Comparison of ENCODE assay signal across 31 cellular contexts in the genomic region with DNA sequence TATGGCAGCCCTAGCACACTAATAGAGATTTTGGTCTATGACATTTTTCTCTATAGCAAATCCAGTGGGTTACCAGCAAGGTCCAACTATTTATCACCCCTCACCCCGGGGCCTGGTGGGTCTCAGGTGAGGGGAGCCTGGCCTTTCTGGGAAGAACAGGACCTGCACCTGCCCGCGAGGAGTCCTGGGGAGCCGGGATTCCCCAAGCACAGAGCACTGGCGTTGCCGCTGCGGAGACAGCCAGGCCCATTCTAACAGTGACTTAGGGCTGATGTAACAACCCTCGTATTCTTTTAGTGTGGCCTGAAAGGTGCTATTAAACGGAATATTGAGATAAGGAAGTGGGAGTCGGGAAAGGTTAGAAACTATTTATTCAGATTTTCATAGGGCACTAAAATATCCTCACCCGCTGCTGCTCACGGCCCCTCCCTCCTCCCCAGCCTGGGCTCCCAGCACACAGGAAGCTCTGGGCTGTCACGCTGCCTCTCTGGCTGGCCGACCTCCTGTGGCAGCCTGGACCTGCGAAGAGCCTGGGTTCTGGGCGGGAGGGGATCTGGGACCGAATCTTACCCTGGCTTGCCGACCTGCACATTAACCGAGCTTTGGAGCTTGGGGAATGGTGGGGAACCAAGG.
"Had no signal": no experiment of that assay in that cellular context is flagged by ENCODE, and none has a peak within 500 bp of the region (broad histone marks: within the 10 kb centered on the region; RNA-seq: fewer than 3 reads in every experiment).

No MANE protein-coding gene starts in this region.

- H3K9me3 Mint-ChIP-seq: activated CD4-positive, alpha-beta memory T cell treated with anti-CD3 and anti-CD28 coated beads for 36 hours; activated CD4-positive, alpha-beta T cell treated with anti-CD3 and anti-CD28 coated beads, Interleukin-2, amount 10 ng/mL, durations not matched to agents 24 days and 14 days; activated naive CD4-positive, alpha-beta T cell treated with anti-CD3 and anti-CD28 coated beads, Interleukin-2, amount 10 ng/mL, durations not matched to agents 7 days and 5 days; activated T-helper 1 cell treated with anti-CD3 and anti-CD28 coated beads, Interleukin-12 subunit alpha, Interleukin-12 subunit beta, Interleukin-2, Interleukin-4 antibody, amounts not matched to agents 30 ng/mL and 10 ng/mL and 1 ng/mL, durations not matched to agents 14 hours and 24 hours and 36 hours; effector memory CD8-positive, alpha-beta T cell; nephron; T-helper 1 cell treated with Interleukin-12 subunit alpha and Interleukin-12 subunit beta and Interleukin-4 antibody, amounts not matched to agents 30 μg/mL and 1 μg/mL, for 36 hours had no signal

- H3K36me3 ChIP-seq: brain microvascular endothelial cell, heart left ventricle, left lung, ovary, uterus, WERI-Rb-1 had no signal

- H3K27me3 ChIP-seq: brain microvascular endothelial cell, heart left ventricle, left lung, ovary, uterus had no signal

- H3K4me1 Mint-ChIP-seq: activated CD4-positive, alpha-beta T cell treated with anti-CD3 and anti-CD28 coated beads, Interleukin-2, amount 10 ng/mL, durations not matched to agents 24 days and 14 days; activated naive CD4-positive, alpha-beta T cell treated with anti-CD3 and anti-CD28 coated beads, Interleukin-2, amount 10 ng/mL, durations not matched to agents 7 days and 5 days had no signal

- H3K4me1 ChIP-seq: heart left ventricle, left lung, uterus had no signal

- DNase-seq: activated CD4-positive, alpha-beta memory T cell treated with anti-CD3 and anti-CD28 coated beads for 36 hours; activated CD4-positive, alpha-beta T cell treated with anti-CD3 and anti-CD28 coated beads, Interleukin-2, amount 10 ng/mL, durations not matched to agents 24 days and 14 days; activated CD4-positive, CD25-positive, alpha-beta regulatory T cell treated with anti-CD3 and anti-CD28 coated beads, Interleukin-2, amount 50 U/mL, for 72 hours; activated CD8-positive, alpha-beta memory T cell treated with anti-CD3 and anti-CD28 coated beads, Interleukin-2, amount 50 U/mL, for 4 hours; activated effector memory CD4-positive, alpha-beta T cell treated with anti-CD3 and anti-CD28 coated beads, Interleukin-2, amount 50 U/mL, for 16 hours; activated naive CD4-positive, alpha-beta T cell treated with anti-CD3 and anti-CD28 coated beads, Interleukin-2, amount 10 ng/mL, durations not matched to agents 7 days and 5 days; activated T-cell treated with anti-CD3 and anti-CD28 coated beads, Interleukin-2, amount 50 U/mL, for 1 hour; amniotic stem cell; brain microvascular endothelial cell; cortex of kidney; effector memory CD8-positive, alpha-beta T cell; heart left ventricle; kidney glomerular epithelial cell; ovary; retina; stimulated activated CD4-positive, alpha-beta T cell treated with anti-CD3 and anti-CD28 coated beads, Interleukin-12 subunit alpha, Interleukin-12 subunit beta, amount 100 ng/mL, for 4 hours; stimulated activated CD4-positive, alpha-beta T cell treated with anti-CD3 and anti-CD28 coated beads, Interleukin-4, amount 100 ng/mL, for 1 hour; stimulated activated naive CD8-positive, alpha-beta T cell treated with anti-CD3 and anti-CD28 coated beads, Interleukin-15, Interleukin-2, amounts not matched to agents 100 U/mL and 50 U/mL, for 24 hours; T-helper 9 cell; uterus had no signal

- H3K4me3 Mint-ChIP-seq: activated CD4-positive, alpha-beta memory T cell treated with anti-CD3 and anti-CD28 coated beads for 36 hours; activated CD4-positive, alpha-beta T cell treated with anti-CD3 and anti-CD28 coated beads, Interleukin-2, amount 10 ng/mL, durations not matched to agents 24 days and 14 days; activated naive CD4-positive, alpha-beta T cell treated with anti-CD3 and anti-CD28 coated beads, Interleukin-2, amount 10 ng/mL, durations not matched to agents 7 days and 5 days; activated T-helper 1 cell treated with anti-CD3 and anti-CD28 coated beads, Interleukin-12 subunit alpha, Interleukin-12 subunit beta, Interleukin-2, Interleukin-4 antibody, amounts not matched to agents 30 ng/mL and 10 ng/mL and 1 ng/mL, durations not matched to agents 14 hours and 24 hours and 36 hours; effector memory CD8-positive, alpha-beta T cell; nephron; T-helper 1 cell treated with Interleukin-12 subunit alpha and Interleukin-12 subunit beta and Interleukin-4 antibody, amounts not matched to agents 30 μg/mL and 1 μg/mL, for 36 hours; type B pancreatic cell had no signal

- H3K27ac ChIP-seq: brain microvascular endothelial cell, heart left ventricle, left lung, ovary, skin epidermis, thoracic aorta, uterus, WERI-Rb-1 had no signal

- H3K27ac Mint-ChIP-seq: activated CD4-positive, alpha-beta memory T cell treated with anti-CD3 and anti-CD28 coated beads for 36 hours; activated CD4-positive, alpha-beta T cell treated with anti-CD3 and anti-CD28 coated beads, Interleukin-2, amount 10 ng/mL, durations not matched to agents 24 days and 14 days; activated naive CD4-positive, alpha-beta T cell treated with anti-CD3 and anti-CD28 coated beads, Interleukin-2, amount 10 ng/mL, durations not matched to agents 7 days and 5 days; activated T-helper 1 cell treated with anti-CD3 and anti-CD28 coated beads, Interleukin-12 subunit alpha, Interleukin-12 subunit beta, Interleukin-2, Interleukin-4 antibody, amounts not matched to agents 30 ng/mL and 10 ng/mL and 1 ng/mL, durations not matched to agents 14 hours and 24 hours and 36 hours; effector memory CD8-positive, alpha-beta T cell; progenitor cell of endocrine pancreas; T-helper 1 cell treated with Interleukin-12 subunit alpha and Interleukin-12 subunit beta and Interleukin-4 antibody, amounts not matched to agents 30 μg/mL and 1 μg/mL, for 36 hours; type B pancreatic cell had no signal

- H3K36me3 Mint-ChIP-seq: type B pancreatic cell had no signal

- H3K4me3 ChIP-seq: heart left ventricle, left lung, lung, ovary, skin epidermis, thoracic aorta, uterus had no signal

- H3K27me3 Mint-ChIP-seq: activated CD4-positive, alpha-beta memory T cell treated with anti-CD3 and anti-CD28 coated beads for 36 hours; activated CD4-positive, alpha-beta T cell treated with anti-CD3 and anti-CD28 coated beads, Interleukin-2, amount 10 ng/mL, durations not matched to agents 24 days and 14 days; activated naive CD4-positive, alpha-beta T cell treated with anti-CD3 and anti-CD28 coated beads, Interleukin-2, amount 10 ng/mL, durations not matched to agents 7 days and 5 days; effector memory CD8-positive, alpha-beta T cell; progenitor cell of endocrine pancreas had no signal

- H3K9me3 ChIP-seq: heart left ventricle, left lung, ovary, thoracic aorta, uterus had no signal

- ATAC-seq: effector memory CD8-positive, alpha-beta T cell; heart left ventricle; left lung; sciatic nerve; stimulated activated naive CD8-positive, alpha-beta T cell treated with anti-CD3 and anti-CD28 coated beads, Interleukin-15, Interleukin-2, amounts not matched to agents 100 U/mL and 50 U/mL, for 24 hours had no signal
